Comparison of ENCODE assay signal across 17 cellular contexts in the genomic region with DNA sequence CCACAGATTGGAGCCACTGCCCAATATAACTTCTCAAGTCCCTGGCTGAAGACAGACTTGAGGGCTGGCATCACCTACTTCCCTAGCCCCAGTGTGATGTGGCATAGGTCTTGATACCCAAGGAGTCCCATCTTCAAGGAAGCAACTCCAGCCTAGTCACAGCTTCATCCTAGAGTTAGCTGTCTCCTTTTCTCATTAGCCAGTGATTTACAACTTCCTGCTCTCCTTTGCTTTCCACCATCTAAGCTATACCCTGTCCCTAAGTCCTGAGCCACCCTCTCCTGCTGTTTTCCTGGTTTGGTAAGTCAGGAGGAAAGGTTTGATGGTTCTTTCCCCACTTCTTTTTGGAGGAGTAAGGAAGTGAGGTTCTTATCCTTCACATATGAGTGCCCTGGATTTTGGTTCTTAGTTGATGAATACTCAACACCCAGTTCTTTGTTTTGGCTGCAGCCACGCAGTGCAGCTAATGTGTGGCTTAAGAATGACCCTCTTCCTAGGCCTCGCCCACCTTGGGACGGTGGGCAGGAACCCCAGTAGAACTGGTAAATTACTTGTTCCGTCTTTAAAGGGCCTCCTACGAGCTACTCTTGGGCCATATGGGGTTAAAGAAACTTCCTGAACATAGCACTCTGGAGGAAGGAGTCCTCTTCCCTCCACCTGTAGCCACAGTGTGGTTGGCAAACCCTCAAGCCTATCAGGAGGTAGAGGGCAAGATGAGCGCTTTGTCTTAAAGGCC. TPM values are rescaled to one million over a fixed set of nuclear protein-coding genes. Genes with fewer than 3 reads are reported as not detected.
"Had no signal": no experiment of that assay in that cellular context is flagged by ENCODE, and none has a peak within 500 bp of the region (broad histone marks: within the 10 kb centered on the region; RNA-seq: fewer than 3 reads in every experiment).

No MANE protein-coding gene starts in this region.

- H3K27ac ChIP-seq: colonic mucosa, parathyroid adenoma, thyroid gland, vagina had no signal

- ATAC-seq: esophagus mucosa; stimulated activated naive B cell treated with anti-CD40 and anti-IgM and Interleukin-4, amounts not matched to agents 10 μg/mL and 1 μg/mL and 100 μg/mL, for 72 hours; WTC11 had no signal

- H3K4me1 ChIP-seq: thyroid gland had no signal

- H3K4me3 ChIP-seq: colonic mucosa, thyroid gland, vagina had no signal

- H3K36me3 ChIP-seq: colonic mucosa, thyroid gland had no signal

- H3K27me3 ChIP-seq: colonic mucosa, thyroid gland, vagina had no signal

- H3K4me3 Mint-ChIP-seq: activated naive CD8-positive, alpha-beta T cell; stimulated activated naive B cell treated with anti-CD40 and anti-IgM and Interleukin-4, amounts not matched to agents 10 μg/mL and 1 μg/mL and 100 μg/mL, for 72 hours; WTC11 had no signal

- H3K27ac Mint-ChIP-seq: WTC11 had no signal

- H3K27me3 Mint-ChIP-seq: activated naive CD8-positive, alpha-beta T cell; stimulated activated naive B cell treated with anti-CD40 and anti-IgM and Interleukin-4, amounts not matched to agents 10 μg/mL and 1 μg/mL and 100 μg/mL, for 72 hours had no signal

- DNase-seq: activated CD4-positive, alpha-beta T cell treated with anti-CD3 and anti-CD28 coated beads for 48 hours; activated T-cell treated with anti-CD3 and anti-CD28 coated beads for 4 hours; amniotic stem cell; central memory CD4-positive, alpha-beta T cell; colonic mucosa; islet precursor cell; mammary epithelial cell; stimulated activated naive B cell treated with anti-CD40 and anti-IgM and Interleukin-4, amounts not matched to agents 10 μg/mL and 1 μg/mL and 100 μg/mL, for 72 hours; T-helper 2 cell; thyroid gland had no signal

- H3K9me3 ChIP-seq: colonic mucosa, thyroid gland, vagina had no signal

RNA-seq across cellular contexts. Expression of gene GPX2, which starts 3.9 kb away (rescaled TPM):
- total RNA-seq: activated CD8-positive, alpha-beta memory T cell treated with anti-CD3 and anti-CD28 coated beads for 36 hours; renal cortical epithelial cell had no signal
